In genomic region chr22:20580179-20580578, GRCh38 we compare ENCODE assay signal across 17 cellular contexts.
DNase-seq lines count a peak whose midpoint lies in the region; ATAC-seq lines count a peak whose summit lies in the region.
"Had no signal": no experiment of that assay in that cellular context is flagged by ENCODE, and none has a peak within 500 bp of the region (broad histone marks: within the 10 kb centered on the region; RNA-seq: fewer than 3 reads in every experiment).

No MANE protein-coding gene starts in this region.

- peaks cover 4% of the 10 kb centered on the region for H3K4me1 Mint-ChIP-seq in activated T-helper 17 cell treated with anti-CD3 and anti-CD28 coated beads, Interleukin-2, amount 50 U/mL, for 72 hours
- H3K4me1 Mint-ChIP-seq in natural killer cell treated with Interleukin-12 subunit alpha and Interleukin-12 subunit beta and Interleukin-15 and Interleukin-18, amount 100 ng/mL, for 72 hours (ENCODE audit: low read depth in 2 of 2), result peaks cover 33 to 42% of the 10 kb centered on the region in 2 donors

- peaks cover 35% of the 10 kb centered on the region for H3K4me1 ChIP-seq in BLaER1
- H3K4me1 ChIP-seq: colonic mucosa had no signal

- H3K27me3 ChIP-seq in BLaER1, result no peaks in the 10 kb centered on the region
- H3K27me3 ChIP-seq: brain microvascular endothelial cell, colonic mucosa had no signal

- DNase-seq in NCI-H1092 treated with DMSO at 0.1 percent for 48 hours (lab: John Stamatoyannopoulos, UW) (peak; percentile 22), NCI-H1092 (lab: John Stamatoyannopoulos, UW) (no peak), NCI-H2081 (lab: John Stamatoyannopoulos, UW) (no peak)
- no peak for DNase-seq in natural killer cell treated with Interleukin-12 subunit alpha and Interleukin-12 subunit beta and Interleukin-15 and Interleukin-18, amount 100 ng/mL, for 72 hours (ENCODE audit: low spot score)
- DNase-seq: brain microvascular endothelial cell, colonic mucosa, HCEC 1CT, NCI-H1417, NCI-H510A treated with DMSO at 0.1 percent for 48 hours, SK-N-SH, trophoblast cell had no signal

- no peak overlapping the region for H3K4me3 Mint-ChIP-seq in activated T-helper 17 cell treated with anti-CD3 and anti-CD28 coated beads, Interleukin-2, amount 50 U/mL, for 72 hours
- H3K4me3 Mint-ChIP-seq in natural killer cell treated with Interleukin-12 subunit alpha and Interleukin-12 subunit beta and Interleukin-15 and Interleukin-18, amount 100 ng/mL, for 72 hours, result peak overlapping the region; percentile 47

- H3K9ac ChIP-seq in BLaER1, result no peak overlapping the region
- H3K9ac ChIP-seq: SK-N-SH had no signal

- peaks cover 99% of the 10 kb centered on the region for H3K36me3 ChIP-seq in BLaER1

- peaks cover 98% of the 10 kb centered on the region for H4K20me1 ChIP-seq in BLaER1

- no peak overlapping the region for H3K4me3 ChIP-seq in BLaER1
- H3K4me3 ChIP-seq: colonic mucosa had no signal

- H3K9me3 Mint-ChIP-seq in activated T-helper 17 cell treated with anti-CD3 and anti-CD28 coated beads, Interleukin-2, amount 50 U/mL, for 72 hours, result no peaks in the 10 kb centered on the region
- H3K9me3 Mint-ChIP-seq in natural killer cell treated with Interleukin-12 subunit alpha and Interleukin-12 subunit beta and Interleukin-15 and Interleukin-18, amount 100 ng/mL, for 72 hours, result no peaks in the 10 kb centered on the region

- H3K4me2 ChIP-seq in BLaER1, result no peak overlapping the region
- H3K4me2 ChIP-seq: SK-N-SH had no signal

- ATAC-seq in activated T-helper 17 cell treated with anti-CD3 and anti-CD28 coated beads, Interleukin-2, amount 50 U/mL, for 72 hours (replicated peaks), result no peak
- ATAC-seq in natural killer cell treated with Interleukin-12 subunit alpha and Interleukin-12 subunit beta and Interleukin-15 and Interleukin-18, amount 100 ng/mL, for 72 hours, result no peak
- ATAC-seq in HG03457 (IDR thresholded peaks at IDR 0.05; ENCODE audit: unreplicated experiment) (no peak), HG03108 (IDR thresholded peaks at IDR 0.05; ENCODE audit: unreplicated experiment) (no peak)

- H3K27ac ChIP-seq in BLaER1, result 0 out of 2 replicates have a peak overlapping the region, but pooled peaks have one; percentile 13
- H3K27ac ChIP-seq: 22Rv1, brain microvascular endothelial cell, colonic mucosa had no signal

- H3K36me3 Mint-ChIP-seq in activated T-helper 17 cell treated with anti-CD3 and anti-CD28 coated beads, Interleukin-2, amount 50 U/mL, for 72 hours (ENCODE audit: low read depth), result peaks cover 67% of the 10 kb centered on the region
- H3K36me3 Mint-ChIP-seq in natural killer cell treated with Interleukin-12 subunit alpha and Interleukin-12 subunit beta and Interleukin-15 and Interleukin-18, amount 100 ng/mL, for 72 hours, result peaks cover 4% of the 10 kb centered on the region

- no peaks in the 10 kb centered on the region for H3K27me3 Mint-ChIP-seq in activated T-helper 17 cell treated with anti-CD3 and anti-CD28 coated beads, Interleukin-2, amount 50 U/mL, for 72 hours
- H3K27me3 Mint-ChIP-seq in natural killer cell treated with Interleukin-12 subunit alpha and Interleukin-12 subunit beta and Interleukin-15 and Interleukin-18, amount 100 ng/mL, for 72 hours, result no peaks in the 10 kb centered on the region
- H3K27me3 Mint-ChIP-seq: progenitor cell of endocrine pancreas had no signal

- H3K27ac Mint-ChIP-seq in activated T-helper 17 cell treated with anti-CD3 and anti-CD28 coated beads, Interleukin-2, amount 50 U/mL, for 72 hours, result peak overlapping the region; percentile 43
- peak overlapping the region; percentile 66 to 85 for H3K27ac Mint-ChIP-seq in natural killer cell treated with Interleukin-12 subunit alpha and Interleukin-12 subunit beta and Interleukin-15 and Interleukin-18, amount 100 ng/mL, for 72 hours

- H3K9me3 ChIP-seq in BLaER1, result no peaks in the 10 kb centered on the region
- H3K9me3 ChIP-seq: colonic mucosa, SK-N-SH had no signal
